ENCODE assay signal across 1 cellular context in the genomic region with DNA sequence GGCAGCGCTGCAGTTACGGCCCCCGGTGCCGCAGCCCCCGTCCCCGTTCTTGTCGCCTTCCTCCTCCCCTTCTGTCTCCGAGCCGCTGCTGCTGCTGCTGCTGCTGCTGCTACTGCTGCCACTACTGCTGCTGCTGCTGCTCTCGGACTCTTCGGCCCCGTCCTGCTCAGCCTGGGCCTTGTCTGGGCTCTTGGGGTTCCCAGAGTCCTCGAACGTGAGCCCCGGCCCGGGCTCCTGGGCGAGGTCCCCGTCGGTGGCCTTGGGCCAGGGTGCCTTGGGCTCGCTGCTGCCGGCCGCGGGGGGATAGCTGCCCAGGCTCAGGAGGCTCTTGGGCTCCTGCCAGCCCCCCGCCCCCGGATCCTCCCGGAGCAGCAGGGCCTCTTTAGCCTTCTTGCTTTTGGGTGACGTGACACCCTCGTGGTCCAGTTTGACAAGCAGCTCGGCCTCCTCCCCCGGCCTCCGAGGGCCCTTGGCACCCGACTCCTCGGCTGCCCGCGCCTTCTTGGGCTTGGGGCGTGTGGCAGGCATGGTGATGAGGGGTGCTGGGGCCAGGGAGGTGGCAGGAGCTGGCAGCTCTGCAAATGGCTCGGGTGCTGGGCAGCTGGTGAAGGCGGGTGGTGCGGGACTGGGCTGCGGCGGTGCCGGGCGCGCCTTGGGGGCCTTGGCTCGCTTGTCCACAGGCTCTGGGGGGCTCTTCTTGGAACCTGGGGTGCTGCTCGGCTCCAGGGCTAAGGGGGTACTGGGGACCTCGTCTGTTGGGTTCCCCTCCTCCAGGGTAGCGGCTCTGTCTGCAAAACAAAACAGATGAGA.
TF ChIP-seq lines count a peak whose summit lies in the region.

No MANE protein-coding gene starts in this region.

TF ChIP-seq in HEK293, 187 proteins besides CTCF, POLR2A, EP300 and RAD21:
- TF ChIP-seq, protein P1, sequence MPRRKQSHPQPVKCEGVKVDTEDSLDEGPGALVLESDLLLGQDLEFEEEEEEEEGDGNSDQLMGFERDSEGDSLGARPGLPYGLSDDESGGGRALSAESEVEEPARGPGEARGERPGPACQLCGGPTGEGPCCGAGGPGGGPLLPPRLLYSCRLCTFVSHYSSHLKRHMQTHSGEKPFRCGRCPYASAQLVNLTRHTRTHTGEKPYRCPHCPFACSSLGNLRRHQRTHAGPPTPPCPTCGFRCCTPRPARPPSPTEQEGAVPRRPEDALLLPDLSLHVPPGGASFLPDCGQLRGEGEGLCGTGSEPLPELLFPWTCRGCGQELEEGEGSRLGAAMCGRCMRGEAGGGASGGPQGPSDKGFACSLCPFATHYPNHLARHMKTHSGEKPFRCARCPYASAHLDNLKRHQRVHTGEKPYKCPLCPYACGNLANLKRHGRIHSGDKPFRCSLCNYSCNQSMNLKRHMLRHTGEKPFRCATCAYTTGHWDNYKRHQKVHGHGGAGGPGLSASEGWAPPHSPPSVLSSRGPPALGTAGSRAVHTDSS (tag by site-specific recombination; IDR thresholded peaks at IDR 0.05), result peak; percentile 41; the same call in 1 of the 2 replicates
